ENCODE assay signal across 8 cellular contexts in the genomic region with DNA sequence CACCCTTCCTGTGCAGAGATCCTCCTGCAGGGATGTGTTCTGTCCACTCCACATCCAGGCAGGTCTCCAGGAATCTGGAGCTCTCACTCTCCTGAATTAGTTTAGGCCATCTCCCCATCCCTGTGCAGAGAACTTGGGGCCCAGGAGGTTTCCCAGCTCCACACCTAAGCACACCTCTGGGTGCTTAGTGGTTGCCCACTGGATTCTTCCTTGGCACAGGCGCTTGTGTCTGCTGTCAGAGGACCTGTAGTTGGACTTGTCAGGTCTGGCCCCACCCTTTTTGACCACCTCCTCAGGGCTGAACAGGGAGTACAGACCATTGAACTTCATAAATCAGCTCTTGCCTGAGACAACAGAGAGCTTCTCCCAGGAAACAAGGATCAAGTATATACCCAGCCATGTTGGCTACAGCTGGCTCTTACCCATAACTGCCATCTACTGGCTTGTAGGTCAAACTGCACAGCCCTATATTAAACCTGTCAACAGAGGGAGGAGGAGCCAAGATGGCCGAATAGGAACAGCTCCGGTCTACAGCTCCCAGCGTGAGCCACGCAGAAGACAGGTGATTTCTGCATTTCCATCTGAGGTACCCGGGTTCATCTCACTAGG.
DNase-seq lines count a peak whose midpoint lies in the region; ATAC-seq and TF ChIP-seq lines count a peak whose summit lies in the region.

No MANE protein-coding gene starts in this region.

- H3K27me3 ChIP-seq in Panc1 (ENCODE audit: control insufficient read depth, insufficient read depth, low read length) (no peaks in the 10 kb centered on the region), iPS DF 6.9 (ENCODE audit: control insufficient read depth, insufficient read depth, low read length) (no peaks in the 10 kb centered on the region)

- H3K36me3 ChIP-seq in Panc1 (ENCODE audit: control insufficient read depth, insufficient read depth, low read length) (no peaks in the 10 kb centered on the region), iPS DF 6.9 (ENCODE audit: control insufficient read depth, insufficient read depth, low read length) (no peaks in the 10 kb centered on the region)

- in situ Hi-C loops in Panc1 (cut with HindIII; ENCODE audit: low pct_unique_long_range_greater_than_20kb, low sequenced_read_pairs): no loop called here

- H3K4me1 Mint-ChIP-seq in glutamatergic neuron (ENCODE audit: low read depth, unreplicated experiment): no peaks in the 10 kb centered on the region

- no peaks in the 10 kb centered on the region for H3K27me3 Mint-ChIP-seq in glutamatergic neuron (ENCODE audit: unreplicated experiment)

- intact Hi-C loops in Panc1 (cut with micrococcal nuclease; ENCODE audit: unreplicated experiment): no loop called here

- H3K36me3 Mint-ChIP-seq in glutamatergic neuron (ENCODE audit: unreplicated experiment): no peaks in the 10 kb centered on the region

- WGBS in iPS DF 6.9 (ENCODE audit: insufficient coverage, insufficient read length): no CpG with 5 or more reads among the region's 6 CpGs

- BruUV-seq in Panc1 (replicated peaks; lab: Mats Ljungman, UMichigan): no TSS peak

- no peak overlapping the region for H3K27ac Mint-ChIP-seq in glutamatergic neuron (ENCODE audit: unreplicated experiment)

- H3K4me1 ChIP-seq in Panc1 (ENCODE audit: control insufficient read depth, insufficient read depth, low read length): no peaks in the 10 kb centered on the region
- H3K4me1 ChIP-seq in iPS DF 6.9 (ENCODE audit: control insufficient read depth, insufficient read depth, low read length): no peaks in the 10 kb centered on the region

- H3K4me3 Mint-ChIP-seq in glutamatergic neuron (ENCODE audit: unreplicated experiment): no peak overlapping the region

- no peaks in the 10 kb centered on the region for H3K9me3 Mint-ChIP-seq in glutamatergic neuron (ENCODE audit: unreplicated experiment)

- DNase-seq in DMS53 (lab: John Stamatoyannopoulos, UW): peak; percentile 96
- DNase-seq in Panc1 (ENCODE audit: low read depth, low spot score): no peak
- DNase-seq in iPS DF 6.9 (ENCODE audit: low read depth, low spot score): peak; percentile 31
- DNase-seq in amniotic stem cell (lab: John Stamatoyannopoulos, UW): no peak
- no peak for DNase-seq in glutamatergic neuron
- DNase-seq in activated CD4-positive, alpha-beta T cell treated with anti-CD3 and anti-CD28 coated beads, Interleukin-2, amount 50 U/mL, for 1 hour: no peak

- H3K4me3 ChIP-seq in Panc1 (ENCODE audit: low read depth in 2 of 2, low read length in 2 of 2) (no peak overlapping the region), iPS DF 6.9 (ENCODE audit: low read length) (no peak overlapping the region)

- POLR2A ChIA-PET in Panc1 (lab: Charles Lee): no interaction called here

- H3K9me3 ChIP-seq in Panc1 (ENCODE audit: control insufficient read depth, insufficient read depth, low read depth, low read length): no peaks in the 10 kb centered on the region
- H3K9me3 ChIP-seq in iPS DF 6.9 (ENCODE audit: control insufficient read depth, insufficient read depth, low read length): no peaks in the 10 kb centered on the region

- CTCF ChIA-PET in Panc1 (lab: Charles Lee): no interaction called here

- peak; percentile 75 for ATAC-seq in HG02885 (IDR thresholded peaks at IDR 0.05; ENCODE audit: poor library complexity, unreplicated experiment)
- no peak for ATAC-seq in Panc1
- no peak for ATAC-seq in GM21723 (IDR thresholded peaks at IDR 0.05; ENCODE audit: unreplicated experiment)

- H3K27ac ChIP-seq in Panc1 (ENCODE audit: low read length): no peak overlapping the region
- H3K27ac ChIP-seq in iPS DF 6.9 (ENCODE audit: low read length): no peak overlapping the region

- TF ChIP-seq CTCF in Panc1 (IDR thresholded peaks at IDR 0.05) (peak; percentile 36), glutamatergic neuron (IDR thresholded peaks at IDR 0.05; ENCODE audit: partially characterized antibody, unreplicated experiment) (no peak)

Comparison
In these comparisons a context has a peak if more than half of its experiments do, and no peak if none do; other contexts are left out.
1. DNase-seq: peak in DMS53 (single experiment) and iPS DF 6.9 (single experiment); none in Panc1 (single experiment), amniotic stem cell (single experiment), glutamatergic neuron (single experiment) and activated CD4-positive, alpha-beta T cell treated with anti-CD3 and anti-CD28 coated beads, Interleukin-2, amount 50 U/mL, for 1 hour (single experiment).